ENCODE assay signal across 16 cellular contexts in the genomic region with DNA sequence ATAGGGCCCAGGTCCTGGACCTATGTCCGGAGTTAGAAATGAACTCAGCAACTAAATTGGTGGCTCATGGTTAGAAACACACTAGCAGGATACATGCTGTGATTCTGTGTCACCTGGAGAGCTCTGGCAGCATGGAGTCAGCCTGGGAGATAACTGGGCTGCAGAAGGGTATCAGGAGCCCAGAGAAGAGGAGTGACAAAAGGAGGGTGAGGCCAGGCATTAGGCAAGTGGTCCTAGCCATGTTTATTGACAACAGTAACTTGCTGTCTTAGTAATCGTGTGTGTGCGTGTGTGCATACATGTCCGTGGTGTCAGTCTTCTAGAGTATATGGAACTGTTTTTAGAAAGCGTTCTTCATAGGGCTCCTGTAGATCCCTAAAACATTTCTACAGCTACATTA.
A peak's percentile ranks its signal among the peaks of the same experiment; 100 is the strongest.
DNase-seq lines count a peak whose midpoint lies in the region; ATAC-seq and TF ChIP-seq lines count a peak whose summit lies in the region.
"Had no signal": no experiment of that assay in that cellular context is flagged by ENCODE, and none has a peak within 500 bp of the region (broad histone marks: within the 10 kb centered on the region; RNA-seq: fewer than 3 reads in every experiment).

No MANE protein-coding gene starts in this region.

- no peak for TF ChIP-seq POLR2A in right lobe of liver (IDR thresholded peaks at IDR 0.05)

- CTCF ChIA-PET in HEK293 (lab: Yijun Ruan, JAX) = no interaction called here

- H3K9me3 ChIP-seq in HEK293 (ENCODE audit: control insufficient read depth, insufficient read depth, low read depth, low read length) = no peaks in the 10 kb centered on the region
- no peaks in the 10 kb centered on the region for H3K9me3 ChIP-seq in right lobe of liver
- H3K9me3 ChIP-seq in left lung = no peaks in the 10 kb centered on the region
- H3K9me3 ChIP-seq: Caco-2 had no signal

- H3K4me1 ChIP-seq in HEK293 (ENCODE audit: control insufficient read depth, insufficient read depth, low read length) = no peaks in the 10 kb centered on the region
- no peaks in the 10 kb centered on the region for H3K4me1 ChIP-seq in right lobe of liver
- H3K4me1 ChIP-seq in left lung = no peaks in the 10 kb centered on the region

- H3K4me3 Mint-ChIP-seq in stimulated activated effector memory CD8-positive, alpha-beta T cell treated with anti-CD3 and anti-CD28 coated beads, Interleukin-12 subunit alpha, Interleukin-12 subunit beta, amount 100 ng/mL, for 72 hours = no peak overlapping the region
- H3K4me3 Mint-ChIP-seq: activated B cell treated with CpG ODN at 0.5 μM for 24 hours; natural killer cell; T-helper 1 cell treated with Interleukin-12 subunit alpha and Interleukin-12 subunit beta and Interleukin-4 antibody, amounts not matched to agents 30 μg/mL and 1 μg/mL, for 36 hours had no signal

- no peaks in the 10 kb centered on the region for H3K4me1 Mint-ChIP-seq in stimulated activated effector memory CD8-positive, alpha-beta T cell treated with anti-CD3 and anti-CD28 coated beads, Interleukin-12 subunit alpha, Interleukin-12 subunit beta, amount 100 ng/mL, for 72 hours
- H3K4me1 Mint-ChIP-seq: activated B cell treated with CpG ODN at 0.5 μM for 24 hours, natural killer cell had no signal

- WGBS in right lobe of liver (ENCODE audit: insufficient coverage, low coverage, low lambda C conversion rate, missing lambda C conversion rate) = 57% methylated on average over 5 of the region's 5 CpGs

- H3K36me3 Mint-ChIP-seq in stimulated activated effector memory CD8-positive, alpha-beta T cell treated with anti-CD3 and anti-CD28 coated beads, Interleukin-12 subunit alpha, Interleukin-12 subunit beta, amount 100 ng/mL, for 72 hours = no peaks in the 10 kb centered on the region
- H3K36me3 Mint-ChIP-seq: natural killer cell had no signal

- intact Hi-C loops in right lobe of liver (cut with DNase I) (no loop called here), left lung (cut with DNase I) (no loop called here)

- H3K27ac ChIP-seq in HEK293 (ENCODE audit: extremely low read depth, low read depth, low read length) = no peak overlapping the region
- peak overlapping the region in 2 of 3 donors; percentile 37 to 51 for H3K27ac ChIP-seq in right lobe of liver
- peak overlapping the region in 1 of 2 donors; percentile 28 for H3K27ac ChIP-seq in left lung

- ATAC-seq in right lobe of liver (peak; percentile 75 to 88 (median 84)), left lung (no peak), HG03378 (IDR thresholded peaks at IDR 0.05; ENCODE audit: unreplicated experiment) (no peak)
- peak; percentile 16 for ATAC-seq in stimulated activated effector memory CD8-positive, alpha-beta T cell treated with anti-CD3 and anti-CD28 coated beads, Interleukin-12 subunit alpha, Interleukin-12 subunit beta, amount 100 ng/mL, for 72 hours
- ATAC-seq: natural killer cell had no signal

- H3K9me3 Mint-ChIP-seq in stimulated activated effector memory CD8-positive, alpha-beta T cell treated with anti-CD3 and anti-CD28 coated beads, Interleukin-12 subunit alpha, Interleukin-12 subunit beta, amount 100 ng/mL, for 72 hours = no peaks in the 10 kb centered on the region
- H3K9me3 Mint-ChIP-seq: activated B cell treated with CpG ODN at 0.5 μM for 24 hours; T-helper 1 cell treated with Interleukin-12 subunit alpha and Interleukin-12 subunit beta and Interleukin-4 antibody, amounts not matched to agents 30 μg/mL and 1 μg/mL, for 36 hours had no signal

- no peak overlapping the region for H3K27ac Mint-ChIP-seq in stimulated activated effector memory CD8-positive, alpha-beta T cell treated with anti-CD3 and anti-CD28 coated beads, Interleukin-12 subunit alpha, Interleukin-12 subunit beta, amount 100 ng/mL, for 72 hours
- H3K27ac Mint-ChIP-seq: activated B cell treated with CpG ODN at 0.5 μM for 24 hours; natural killer cell; T-helper 1 cell treated with Interleukin-12 subunit alpha and Interleukin-12 subunit beta and Interleukin-4 antibody, amounts not matched to agents 30 μg/mL and 1 μg/mL, for 36 hours had no signal

- H3K4me3 ChIP-seq in HEK293 (ENCODE audit: low read depth, low read length) (no peak overlapping the region), choroid plexus epithelial cell (ENCODE audit: low read depth, low read length) (peak overlapping the region; percentile 12), right lobe of liver (peak overlapping the region in 2 of 3 donors; percentile 4 to 27), left lung (no peak overlapping the region)

- no peaks in the 10 kb centered on the region for H3K36me3 ChIP-seq in HEK293 (ENCODE audit: control insufficient read depth in 2 of 2, insufficient read depth in 1 of 2, low read length in 2 of 2)
- H3K36me3 ChIP-seq in right lobe of liver = no peaks in the 10 kb centered on the region
- H3K36me3 ChIP-seq in left lung = no peaks in the 10 kb centered on the region

- DNase-seq in choroid plexus epithelial cell (ENCODE audit: low read depth) = peak; percentile 10
- DNase-seq in right lobe of liver = no peak
- no peak for DNase-seq in stimulated activated effector memory CD8-positive, alpha-beta T cell treated with anti-CD3 and anti-CD28 coated beads, Interleukin-12 subunit alpha, Interleukin-12 subunit beta, amount 100 ng/mL, for 72 hours (ENCODE audit: low spot score in 2 of 2)
- DNase-seq in left lung = no peak
- DNase-seq in NCI-H510A (lab: John Stamatoyannopoulos, UW) = no peak
- no peak for DNase-seq in cerebellar cortex (ENCODE audit: low spot score)
- DNase-seq: activated B cell treated with CpG ODN at 0.5 μM for 24 hours; AML-193; Caco-2; natural killer cell; NCI-H345; SHP77 treated with DMSO at 0.1 percent for 48 hours; stimulated activated CD4-positive, alpha-beta T cell treated with anti-CD3 and anti-CD28 coated beads, Interleukin-2, amount 100 ng/mL, for 24 hours had no signal

- TF ChIP-seq CTCF in HEK293 (tag by site-specific recombination; IDR thresholded peaks at IDR 0.05) (no peak), choroid plexus epithelial cell (conservative IDR thresholded peaks at IDR 0.05; ENCODE audit: low read depth, low read length) (no peak), right lobe of liver (IDR thresholded peaks at IDR 0.05) (no peak), left lung (IDR thresholded peaks at IDR 0.05) (no peak)

- POLR2A ChIA-PET in HEK293 (lab: Yijun Ruan, JAX) = no interaction called here

- H3K27me3 ChIP-seq in right lobe of liver (no peaks in the 10 kb centered on the region), left lung (no peaks in the 10 kb centered on the region)

TF ChIP-seq in HEK293, 187 proteins besides CTCF, POLR2A, EP300 and RAD21:
- TF ChIP-seq ZNF529 (tag by site-specific recombination; IDR thresholded peaks at IDR 0.05; ENCODE audit: insufficient replicate concordance) (no peak), ZIC2 (tag by site-specific recombination; IDR thresholded peaks at IDR 0.05) (peak; percentile 22; the same call in 1 of the 2 replicates)

Comparison
In these comparisons a context has a peak if more than half of its experiments do, and no peak if none do; other contexts are left out.
1. H3K4me3 ChIP-seq: peak in choroid plexus epithelial cell (single experiment) and right lobe of liver (2 of 3); none in HEK293 (single experiment) and left lung (0 of 2).
2. ATAC-seq: peak in right lobe of liver (4 of 4) and stimulated activated effector memory CD8-positive, alpha-beta T cell treated with anti-CD3 and anti-CD28 coated beads, Interleukin-12 subunit alpha, Interleukin-12 subunit beta, amount 100 ng/mL, for 72 hours (single experiment); none in left lung (single experiment) and HG03378 (single experiment).